Comparison of ENCODE assay signal across 22 cellular contexts in the genomic region with DNA sequence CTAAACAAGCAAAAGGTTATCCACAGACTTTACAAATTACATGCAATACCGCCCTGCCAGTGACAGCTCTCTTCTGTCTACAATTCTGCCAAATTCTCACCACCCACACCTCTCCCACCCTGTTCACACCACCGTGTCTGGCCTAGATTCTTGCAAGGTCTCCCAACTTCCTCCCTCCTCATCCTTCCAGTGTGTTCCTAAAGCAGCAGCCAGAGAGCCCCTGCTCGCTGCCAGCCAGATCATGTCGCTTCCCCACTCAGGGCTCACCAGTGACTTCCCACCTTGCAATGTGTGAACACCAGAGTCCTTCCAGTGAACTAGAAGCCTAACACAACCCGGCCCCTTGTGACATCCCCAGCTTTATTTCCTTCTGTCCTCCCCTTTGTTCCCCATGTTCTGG.
"Had no signal": no experiment of that assay in that cellular context is flagged by ENCODE, and none has a peak within 500 bp of the region (broad histone marks: within the 10 kb centered on the region; RNA-seq: fewer than 3 reads in every experiment).

No MANE protein-coding gene starts in this region.

- H3K9ac ChIP-seq: SK-N-SH had no signal

- H3K27ac ChIP-seq: RWPE1 had no signal

- H3K36me3 ChIP-seq: MG63 had no signal

- H3K27me3 ChIP-seq: MG63 had no signal

- H3K9me3 ChIP-seq: MG63, SK-N-SH had no signal

- H3K4me3 ChIP-seq: MG63 had no signal

- ATAC-seq: HepG2, Panc1, PC-3 had no signal

- DNase-seq: IMR-90, Karpas-422, KG1, MG63, NCI-H1092, NCI-H1105 treated with DMSO at 0.1 percent for 48 hours, NCI-H1417 treated with DMSO at 0.1 percent for 48 hours, NCI-H146, NCI-H1694 treated with DMSO at 0.1 percent for 48 hours, NCI-H1930, NCI-H2081, NCI-H2107, NCI-H2227 treated with DMSO at 0.1 percent for 48 hours, NCI-H524, NCI-H526 treated with DMSO at 0.1 percent for 48 hours, NCI-H748 treated with DMSO at 0.1 percent for 48 hours, PC-3, SHP77, SK-N-SH had no signal

- H3K4me2 ChIP-seq: SK-N-SH had no signal
